ENCODE assay signal across 9 cellular contexts in genomic region chr15:75225102-75225836, GRCh38. TPM values are rescaled to one million over a fixed set of nuclear protein-coding genes. Genes with fewer than 3 reads are reported as not detected.
"Had no signal": no experiment of that assay in that cellular context is flagged by ENCODE, and none has a peak within 500 bp of the region (broad histone marks: within the 10 kb centered on the region; RNA-seq: fewer than 3 reads in every experiment).

No MANE protein-coding gene starts in this region.

RNA-seq across cellular contexts. Expression of gene GOLGA6C, which starts 32.9 kb away (rescaled TPM):
- total RNA-seq: HT-29, LHCN-M2, MCF 10A, NCI-H460, PC-9, Peyer's patch, Right ventricle myocardium superior, RPMI7951, SJSA1 had no signal

RNA-seq across cellular contexts. Expression of gene GOLGA6D, which starts 57.4 kb away (rescaled TPM):
- total RNA-seq: LHCN-M2, MCF 10A, NCI-H460, PC-9, Peyer's patch, Right ventricle myocardium superior, RPMI7951, SJSA1 had no signal
